ENCODE assay signal across 14 cellular contexts in the genomic region with DNA sequence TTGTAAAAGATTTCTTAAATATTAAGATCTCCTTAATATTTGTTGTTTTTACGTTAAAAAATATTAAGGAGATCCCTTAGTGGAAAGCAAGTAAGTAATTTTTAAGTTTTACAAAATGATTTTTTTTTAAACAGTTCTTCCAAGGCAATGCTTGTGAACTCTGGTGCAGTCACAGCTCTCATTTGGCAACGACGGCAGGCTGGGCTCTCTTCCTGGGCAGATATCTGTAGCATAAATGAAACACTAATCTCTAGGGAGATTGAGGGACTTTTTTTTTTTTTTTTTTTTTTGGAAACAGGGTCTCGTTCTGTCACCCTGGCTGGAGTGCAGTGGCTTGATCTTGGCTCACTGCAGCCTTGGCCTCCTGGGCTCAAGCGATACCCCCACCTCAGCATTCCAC. TPM values are rescaled to one million over a fixed set of nuclear protein-coding genes. Genes with fewer than 3 reads are reported as not detected.
DNase-seq lines count a peak whose midpoint lies in the region; ATAC-seq and TF ChIP-seq lines count a peak whose summit lies in the region.
"Had no signal": no experiment of that assay in that cellular context is flagged by ENCODE, and none has a peak within 500 bp of the region (broad histone marks: within the 10 kb centered on the region; RNA-seq: fewer than 3 reads in every experiment).

No MANE protein-coding gene starts in this region.

- DNase-seq in activated naive CD4-positive, alpha-beta T cell treated with anti-CD3 and anti-CD28 coated beads, Interleukin-2, amount 10 ng/mL, durations not matched to agents 7 days and 5 days, result no peak
- DNase-seq in right cardiac atrium (peak; percentile 57 to 89 (median 84)), cardiac septum (ENCODE audit: low spot score) (no peak), neural progenitor cell (ENCODE audit: low spot score) (no peak), SHP77 (lab: John Stamatoyannopoulos, UW) (no peak)
- DNase-seq: CD4-positive, alpha-beta T cell; GOT3; HFFc6 had no signal

- peak overlapping the region; percentile 68 for H3K27ac Mint-ChIP-seq in activated naive CD4-positive, alpha-beta T cell treated with anti-CD3 and anti-CD28 coated beads, Interleukin-2, amount 50 U/mL, for 24 hours
- H3K27ac Mint-ChIP-seq in activated naive CD4-positive, alpha-beta T cell treated with anti-CD3 and anti-CD28 coated beads, Interleukin-2, amount 10 ng/mL, durations not matched to agents 7 days and 5 days, result no peak overlapping the region
- H3K27ac Mint-ChIP-seq in stimulated activated memory B cell treated with anti-CD40 and anti-IgM and Interleukin-4, amounts not matched to agents 10 μg/mL and 1 μg/mL and 100 μg/mL, for 72 hours, result peak overlapping the region; percentile 3
- no peak overlapping the region for H3K27ac Mint-ChIP-seq in neural progenitor cell
- H3K27ac Mint-ChIP-seq: HFFc6 had no signal

- peaks cover 14% of the 10 kb centered on the region for H3F3A ChIP-seq in neural progenitor cell (ENCODE audit: low read depth)

- CTCF ChIA-PET in activated naive CD4-positive, alpha-beta T cell treated with anti-CD3 and anti-CD28 coated beads, Interleukin-2, amount 10 ng/mL, durations not matched to agents 7 days and 5 days (lab: Charles Lee), result interaction anchor here (0.9 to 1.8 kb wide), 2 partner anchors 37 to 449 kb away, joined by 3 to 5 read pairs; no protein-coding TSS in a partner anchor

- H3K4me1 ChIP-seq in right cardiac atrium (ENCODE audit: control insufficient read depth, insufficient read depth, low read length) (no peaks in the 10 kb centered on the region), neural progenitor cell (no peaks in the 10 kb centered on the region)
- H3K4me1 ChIP-seq: A549 had no signal

- no peaks in the 10 kb centered on the region for H3K9me3 Mint-ChIP-seq in activated naive CD4-positive, alpha-beta T cell treated with anti-CD3 and anti-CD28 coated beads, Interleukin-2, amount 50 U/mL, for 24 hours
- no peaks in the 10 kb centered on the region for H3K9me3 Mint-ChIP-seq in activated naive CD4-positive, alpha-beta T cell treated with anti-CD3 and anti-CD28 coated beads, Interleukin-2, amount 10 ng/mL, durations not matched to agents 7 days and 5 days
- no peaks in the 10 kb centered on the region for H3K9me3 Mint-ChIP-seq in stimulated activated memory B cell treated with anti-CD40 and anti-IgM and Interleukin-4, amounts not matched to agents 10 μg/mL and 1 μg/mL and 100 μg/mL, for 72 hours
- H3K9me3 Mint-ChIP-seq in neural progenitor cell, result no peaks in the 10 kb centered on the region
- H3K9me3 Mint-ChIP-seq: CD4-positive, alpha-beta T cell; HFFc6 had no signal

- H3K4me1 Mint-ChIP-seq in activated naive CD4-positive, alpha-beta T cell treated with anti-CD3 and anti-CD28 coated beads, Interleukin-2, amount 50 U/mL, for 24 hours, result no peaks in the 10 kb centered on the region
- H3K4me1 Mint-ChIP-seq in activated naive CD4-positive, alpha-beta T cell treated with anti-CD3 and anti-CD28 coated beads, Interleukin-2, amount 10 ng/mL, durations not matched to agents 7 days and 5 days, result peaks cover 3% of the 10 kb centered on the region
- H3K4me1 Mint-ChIP-seq in stimulated activated memory B cell treated with anti-CD40 and anti-IgM and Interleukin-4, amounts not matched to agents 10 μg/mL and 1 μg/mL and 100 μg/mL, for 72 hours, result peaks cover under 1% of the 10 kb centered on the region
- H3K4me1 Mint-ChIP-seq in neural progenitor cell, result peaks cover 4% of the 10 kb centered on the region

- no peak overlapping the region for H3K4me2 ChIP-seq in neural progenitor cell
- H3K4me2 ChIP-seq: A549 had no signal

- no peaks in the 10 kb centered on the region for H3K27me3 Mint-ChIP-seq in activated naive CD4-positive, alpha-beta T cell treated with anti-CD3 and anti-CD28 coated beads, Interleukin-2, amount 50 U/mL, for 24 hours
- H3K27me3 Mint-ChIP-seq in activated naive CD4-positive, alpha-beta T cell treated with anti-CD3 and anti-CD28 coated beads, Interleukin-2, amount 10 ng/mL, durations not matched to agents 7 days and 5 days, result no peaks in the 10 kb centered on the region
- no peaks in the 10 kb centered on the region for H3K27me3 Mint-ChIP-seq in stimulated activated memory B cell treated with anti-CD40 and anti-IgM and Interleukin-4, amounts not matched to agents 10 μg/mL and 1 μg/mL and 100 μg/mL, for 72 hours
- H3K27me3 Mint-ChIP-seq in neural progenitor cell (ENCODE audit: insufficient read depth, low read depth), result no peaks in the 10 kb centered on the region
- H3K27me3 Mint-ChIP-seq: CD4-positive, alpha-beta T cell had no signal

- H3K4me3 ChIP-seq in right cardiac atrium (ENCODE audit: low read length), result no peak overlapping the region
- no peak overlapping the region for H3K4me3 ChIP-seq in neural progenitor cell
- H3K4me3 ChIP-seq: A549 had no signal

- no peaks in the 10 kb centered on the region for H3K27me3 ChIP-seq in right cardiac atrium (ENCODE audit: control insufficient read depth, insufficient read depth)
- no peaks in the 10 kb centered on the region for H3K27me3 ChIP-seq in neural progenitor cell

- no peaks in the 10 kb centered on the region for H3K79me2 ChIP-seq in neural progenitor cell (ENCODE audit: low read depth)

- H4K20me1 ChIP-seq in neural progenitor cell (ENCODE audit: low read depth), result no peaks in the 10 kb centered on the region

- peak in 1 of 2 donors; percentile 65 for ATAC-seq in right cardiac atrium
- ATAC-seq in stimulated activated memory B cell treated with anti-CD40 and anti-IgM and Interleukin-4, amounts not matched to agents 10 μg/mL and 1 μg/mL and 100 μg/mL, for 72 hours, result no peak

- H3K36me3 Mint-ChIP-seq in activated naive CD4-positive, alpha-beta T cell treated with anti-CD3 and anti-CD28 coated beads, Interleukin-2, amount 50 U/mL, for 24 hours, result peaks cover 6% of the 10 kb centered on the region
- peaks cover 35% of the 10 kb centered on the region for H3K36me3 Mint-ChIP-seq in activated naive CD4-positive, alpha-beta T cell treated with anti-CD3 and anti-CD28 coated beads, Interleukin-2, amount 10 ng/mL, durations not matched to agents 7 days and 5 days
- H3K36me3 Mint-ChIP-seq in stimulated activated memory B cell treated with anti-CD40 and anti-IgM and Interleukin-4, amounts not matched to agents 10 μg/mL and 1 μg/mL and 100 μg/mL, for 72 hours, result peaks cover 44% of the 10 kb centered on the region
- H3K36me3 Mint-ChIP-seq in neural progenitor cell, result peaks cover 29% of the 10 kb centered on the region

- WGBS in right cardiac atrium, result 50% methylated on average over 5 of the region's 5 CpGs

- no peak for TF ChIP-seq CTCF in neural progenitor cell (IDR thresholded peaks at IDR 0.05)

- no peak overlapping the region for H3K4me3 Mint-ChIP-seq in activated naive CD4-positive, alpha-beta T cell treated with anti-CD3 and anti-CD28 coated beads, Interleukin-2, amount 50 U/mL, for 24 hours
- no peak overlapping the region for H3K4me3 Mint-ChIP-seq in activated naive CD4-positive, alpha-beta T cell treated with anti-CD3 and anti-CD28 coated beads, Interleukin-2, amount 10 ng/mL, durations not matched to agents 7 days and 5 days
- H3K4me3 Mint-ChIP-seq in stimulated activated memory B cell treated with anti-CD40 and anti-IgM and Interleukin-4, amounts not matched to agents 10 μg/mL and 1 μg/mL and 100 μg/mL, for 72 hours, result no peak overlapping the region
- no peak overlapping the region for H3K4me3 Mint-ChIP-seq in neural progenitor cell
- H3K4me3 Mint-ChIP-seq: CD4-positive, alpha-beta T cell; HFFc6 had no signal

- intact Hi-C loops in right cardiac atrium (cut with DNase I), result no loop called here
- intact Hi-C loops in cardiac septum (cut with DNase I), result no loop called here

- H3K9me3 ChIP-seq in right cardiac atrium (ENCODE audit: control insufficient read depth, low read length) (no peaks in the 10 kb centered on the region), neural progenitor cell (ENCODE audit: low read depth) (no peaks in the 10 kb centered on the region)
- H3K9me3 ChIP-seq: A549, Caco-2 had no signal

- no peaks in the 10 kb centered on the region for H3K36me3 ChIP-seq in neural progenitor cell

- H2AFZ ChIP-seq in neural progenitor cell (replicated peaks), result no peak overlapping the region

- H3K27ac ChIP-seq in right cardiac atrium (ENCODE audit: low read length) (no peak overlapping the region), neural progenitor cell (no peak overlapping the region)
- H3K27ac ChIP-seq: 22Rv1, A549, C4-2B had no signal

- H3K9ac ChIP-seq in neural progenitor cell, result no peak overlapping the region

RNA-seq across cellular contexts. Expression of a gene that starts 38.5 kb away (rescaled TPM):
- total RNA-seq in right cardiac atrium (10 to 100 TPM; 67.0 to 74.7 (median 69.2) TPM), cardiac septum (67.1 TPM), neural progenitor cell (ENCODE audit: low replicate concordance) (38.3 and 67.1 TPM in 2 replicates)
- 39.5 TPM for polyA plus RNA-seq in right cardiac atrium

Comparison
In these comparisons a context has a peak if more than half of its experiments do, and no peak if none do; other contexts are left out.
1. H3K27ac Mint-ChIP-seq: peak in activated naive CD4-positive, alpha-beta T cell treated with anti-CD3 and anti-CD28 coated beads, Interleukin-2, amount 50 U/mL, for 24 hours (single experiment) and stimulated activated memory B cell treated with anti-CD40 and anti-IgM and Interleukin-4, amounts not matched to agents 10 μg/mL and 1 μg/mL and 100 μg/mL, for 72 hours (single experiment); none in activated naive CD4-positive, alpha-beta T cell treated with anti-CD3 and anti-CD28 coated beads, Interleukin-2, amount 10 ng/mL, durations not matched to agents 7 days and 5 days (single experiment) and neural progenitor cell (single experiment).
2. DNase-seq: peak in right cardiac atrium (3 of 3); none in activated naive CD4-positive, alpha-beta T cell treated with anti-CD3 and anti-CD28 coated beads, Interleukin-2, amount 10 ng/mL, durations not matched to agents 7 days and 5 days (single experiment), cardiac septum (single experiment), neural progenitor cell (single experiment) and SHP77 (0 of 2).